In the genomic region with DNA sequence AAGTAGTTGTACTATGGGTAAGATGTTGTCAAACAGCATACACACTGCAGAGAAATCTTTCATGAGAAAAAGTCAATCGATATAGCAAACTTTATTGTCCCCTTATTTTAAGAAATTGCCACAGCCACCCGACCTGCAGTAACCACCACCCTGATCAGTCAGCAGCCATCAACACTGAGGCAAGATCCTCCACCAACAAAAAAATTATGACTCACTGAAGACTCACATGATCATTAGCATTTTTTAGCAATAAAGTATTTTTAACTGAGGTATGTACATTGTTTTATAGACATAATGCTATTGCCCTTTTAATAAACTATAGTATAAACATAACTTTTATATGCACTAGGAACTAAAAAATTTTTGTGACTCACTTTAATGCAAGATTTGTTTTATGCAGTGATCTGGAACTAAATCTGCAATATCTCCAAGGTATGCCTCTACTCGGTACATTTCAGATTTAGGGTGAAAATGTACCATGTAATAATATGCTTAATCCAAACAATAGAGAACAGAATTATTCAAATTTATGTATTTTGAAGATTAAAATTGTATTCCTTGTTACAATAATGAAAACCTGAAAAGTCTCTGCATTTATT, we compare ENCODE assay signal across 15 cellular contexts.
DNase-seq lines count a peak whose midpoint lies in the region; ATAC-seq and TF ChIP-seq lines count a peak whose summit lies in the region.
"Had no signal": no experiment of that assay in that cellular context is flagged by ENCODE, and none has a peak within 500 bp of the region (broad histone marks: within the 10 kb centered on the region; RNA-seq: fewer than 3 reads in every experiment).

No MANE protein-coding gene starts in this region.

- no peak for TF ChIP-seq RAD21 in IMR-90 (IDR thresholded peaks at IDR 0.05; ENCODE audit: low read length)

- H3K23ac ChIP-seq in IMR-90 (ENCODE audit: low read depth, low read length): no peak overlapping the region

- no peak overlapping the region for H4K5ac ChIP-seq in IMR-90 (ENCODE audit: low read depth, low read length)

- H3K27me3 ChIP-seq in GM23248 (replicated peaks; ENCODE audit: insufficient read depth) (no peaks in the 10 kb centered on the region), IMR-90 (ENCODE audit: control insufficient read depth, insufficient read depth, low read length) (no peaks in the 10 kb centered on the region), adipocyte (replicated peaks; ENCODE audit: control insufficient read depth, insufficient read depth, low read length) (no peaks in the 10 kb centered on the region)

- H3F3A ChIP-seq in GM23248 (ENCODE audit: insufficient read depth): no peaks in the 10 kb centered on the region

- H3K4ac ChIP-seq in IMR-90 (ENCODE audit: low read depth, low read length): no peak overlapping the region

- H3K14ac ChIP-seq in IMR-90 (replicated peaks; ENCODE audit: low read depth, low read length): no peak overlapping the region

- ATAC-seq in IMR-90 (ENCODE audit: low read depth): no peak
- ATAC-seq in HG03520 (IDR thresholded peaks at IDR 0.05; ENCODE audit: unreplicated experiment): no peak
- no peak for ATAC-seq in GM21737 (IDR thresholded peaks at IDR 0.05; ENCODE audit: unreplicated experiment)

- H4K91ac ChIP-seq in IMR-90 (ENCODE audit: insufficient read depth, low read depth, low read length): no peak overlapping the region

- no peak overlapping the region for H4K8ac ChIP-seq in IMR-90 (ENCODE audit: low read depth in 2 of 2, low read length in 2 of 2)

- no peak overlapping the region for H2BK20ac ChIP-seq in IMR-90 (ENCODE audit: low read depth, low read length)

- H2AK9ac ChIP-seq in IMR-90 (replicated peaks; ENCODE audit: low read depth, low read length, poor library complexity): no peak overlapping the region

- H3K4me1 ChIP-seq in GM23248 (ENCODE audit: insufficient read depth): no peaks in the 10 kb centered on the region
- H3K4me1 ChIP-seq in IMR-90 (ENCODE audit: control insufficient read depth, insufficient read depth, low read length): peaks cover 2% of the 10 kb centered on the region; the same call in 1 of the 2 replicates
- H3K4me1 ChIP-seq in adipocyte (ENCODE audit: control insufficient read depth, insufficient read depth, low read length): no peaks in the 10 kb centered on the region
- H3K4me1 ChIP-seq: HAP-1 had no signal

- no peak overlapping the region for H3K9ac ChIP-seq in GM23248
- no peak overlapping the region for H3K9ac ChIP-seq in IMR-90 (ENCODE audit: low read depth, low read length)
- no peak overlapping the region for H3K9ac ChIP-seq in adipocyte (ENCODE audit: low read length)
- H3K9ac ChIP-seq: KMS-11 had no signal

- H3K4me2 ChIP-seq in GM23248 (ENCODE audit: unreplicated experiment) (no peak overlapping the region), IMR-90 (ENCODE audit: low read depth, low read length) (no peak overlapping the region)
- H3K4me2 ChIP-seq: KMS-11 had no signal

- H2AFZ ChIP-seq in GM23248: no peak overlapping the region
- no peak overlapping the region for H2AFZ ChIP-seq in IMR-90 (replicated peaks; ENCODE audit: low read length, poor library complexity)

- H2BK15ac ChIP-seq in IMR-90 (ENCODE audit: low read depth, low read length): no peak overlapping the region

- H3K9me2 ChIP-seq in GM23248 (ENCODE audit: insufficient read depth): no peaks in the 10 kb centered on the region

- TF ChIP-seq CTCF in IMR-90 (conservative IDR thresholded peaks at IDR 0.05; ENCODE audit: low read depth, low read length): no peak
- TF ChIP-seq CTCF in fibroblast of mammary gland (conservative IDR thresholded peaks at IDR 0.05; ENCODE audit: control insufficient read depth, insufficient read depth, low read depth, low read length): no peak

- intact Hi-C loops in IMR-90 (cut with micrococcal nuclease): no loop called here

- H2BK5ac ChIP-seq in IMR-90 (ENCODE audit: low read depth, low read length, poor library complexity, severe bottlenecking): no peak overlapping the region

- H3K9me1 ChIP-seq in IMR-90 (ENCODE audit: insufficient read depth, low read length): no peaks in the 10 kb centered on the region; the same call in 1 of the 2 replicates

- H3K4me3 ChIP-seq in GM23248 (no peak overlapping the region), IMR-90 (ENCODE audit: insufficient read depth, low read depth, low read length) (no peak overlapping the region), adipocyte (ENCODE audit: low read length) (no peak overlapping the region), fibroblast of mammary gland (ENCODE audit: control insufficient read depth, low read depth, low read length) (no peak overlapping the region)
- H3K4me3 ChIP-seq: HAP-1 had no signal

- CTCF ChIA-PET in IMR-90 (lab: Yijun Ruan, JAX): no interaction called here

- H3K36me3 ChIP-seq in GM23248 (ENCODE audit: low read depth) (no peaks in the 10 kb centered on the region), IMR-90 (ENCODE audit: control insufficient read depth, insufficient read depth, low read length) (no peaks in the 10 kb centered on the region), adipocyte (ENCODE audit: control insufficient read depth, insufficient read depth, low read length, severe bottlenecking) (no peaks in the 10 kb centered on the region)
- H3K36me3 ChIP-seq: HAP-1 had no signal

- H2BK120ac ChIP-seq in IMR-90 (ENCODE audit: low read depth, low read length): no peak overlapping the region

- TF ChIP-seq POLR2A in IMR-90 (IDR thresholded peaks at IDR 0.05; ENCODE audit: low read depth, low read length): no peak

- POLR2A ChIA-PET in IMR-90 (lab: Charles Lee; ENCODE audit: unreplicated experiment): no interaction called here

- no peak overlapping the region for H2AK5ac ChIP-seq in IMR-90 (ENCODE audit: low read depth, low read length)

- H4K20me1 ChIP-seq in GM23248 (ENCODE audit: insufficient read depth): no peaks in the 10 kb centered on the region
- no peaks in the 10 kb centered on the region for H4K20me1 ChIP-seq in IMR-90 (ENCODE audit: insufficient read depth, low read length)

- 74 to 82% methylated on average over 3 of the region's 3 CpGs for whole genome bisulfite sequencing in GM23248 (ENCODE audit: low coverage in 1 of 2, low lambda C conversion rate in 2 of 2, missing lambda C conversion rate in 2 of 2), 2 experiments
- WGBS in IMR-90 (ENCODE audit: extremely low coverage in 2 of 2, insufficient read length in 1 of 2), 2 experiments: no CpG with 5 or more reads among the region's 3 CpGs

- in situ Hi-C loops in GM23248 (cut with MboI) (no loop called here), IMR-90 (cut with MboI; ENCODE audit: low sequenced_read_pairs) (no loop called here)

- dilution Hi-C loops in IMR-90 (cut with HindIII; ENCODE audit: low sequenced_read_pairs, unreplicated experiment): no loop called here

- no peaks in the 10 kb centered on the region for H3K79me1 ChIP-seq in IMR-90 (ENCODE audit: low read depth in 1 of 2, low read length in 2 of 2)

- H3K9me3 ChIP-seq in GM23248 (ENCODE audit: low read depth) (no peaks in the 10 kb centered on the region), IMR-90 (ENCODE audit: control insufficient read depth, insufficient read depth, low read length) (no peaks in the 10 kb centered on the region), adipocyte (ENCODE audit: control insufficient read depth, low read length) (no peaks in the 10 kb centered on the region)
- H3K9me3 ChIP-seq: HAP-1 had no signal

- peak; percentile 6 for DNase-seq in GM23248
- peak; percentile 24 for DNase-seq in IMR-90
- DNase-seq in adipocyte (ENCODE audit: low read depth): peak; percentile 28
- DNase-seq in fibroblast of mammary gland (ENCODE audit: low read depth): peak; percentile 22
- no peak for DNase-seq in NCI-H446 treated with DMSO at 0.1 percent for 48 hours (lab: John Stamatoyannopoulos, UW)
- DNase-seq in NCI-H526 (lab: John Stamatoyannopoulos, UW): no peak
- DNase-seq: C1 segment of cervical spinal cord; Calu3; CD4-positive, alpha-beta T cell; DMS 273 treated with DMSO at 0.1 percent for 48 hours; HFFc6 had no signal

- no peak overlapping the region for H3K27ac ChIP-seq in GM23248
- H3K27ac ChIP-seq in IMR-90 (ENCODE audit: insufficient read depth, low read length): no peak overlapping the region
- H3K27ac ChIP-seq: KMS-11 had no signal

- no TSS peak for BruUV-seq in IMR-90 (replicated peaks; lab: Mats Ljungman, UMichigan)

- H3K56ac ChIP-seq in IMR-90 (ENCODE audit: extremely low read depth, insufficient read depth, low read length): no peak overlapping the region

- no peaks in the 10 kb centered on the region for H3K79me2 ChIP-seq in GM23248 (ENCODE audit: insufficient read depth)

- no peak overlapping the region; the same call in 1 of the 2 replicates for H3K18ac ChIP-seq in IMR-90 (ENCODE audit: low read depth, low read length)

TF ChIP-seq in IMR-90, 13 proteins besides CTCF, POLR2A, EP300 and RAD21 (continues in another document):
- TF ChIP-seq RFX5 (IDR thresholded peaks at IDR 0.05; ENCODE audit: low read depth, low read length): no peak
- no peak for TF ChIP-seq SMC3 (IDR thresholded peaks at IDR 0.05; ENCODE audit: low read depth, low read length)
- TF ChIP-seq, protein P1, sequence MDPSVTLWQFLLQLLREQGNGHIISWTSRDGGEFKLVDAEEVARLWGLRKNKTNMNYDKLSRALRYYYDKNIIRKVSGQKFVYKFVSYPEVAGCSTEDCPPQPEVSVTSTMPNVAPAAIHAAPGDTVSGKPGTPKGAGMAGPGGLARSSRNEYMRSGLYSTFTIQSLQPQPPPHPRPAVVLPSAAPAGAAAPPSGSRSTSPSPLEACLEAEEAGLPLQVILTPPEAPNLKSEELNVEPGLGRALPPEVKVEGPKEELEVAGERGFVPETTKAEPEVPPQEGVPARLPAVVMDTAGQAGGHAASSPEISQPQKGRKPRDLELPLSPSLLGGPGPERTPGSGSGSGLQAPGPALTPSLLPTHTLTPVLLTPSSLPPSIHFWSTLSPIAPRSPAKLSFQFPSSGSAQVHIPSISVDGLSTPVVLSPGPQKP (IDR thresholded peaks at IDR 0.05; ENCODE audit: borderline replicate concordance, low read depth, low read length): no peak
- TF ChIP-seq NFE2L2 (IDR thresholded peaks at IDR 0.05; ENCODE audit: low read depth, low read length): no peak
- no peak for TF ChIP-seq BHLHE40 (IDR thresholded peaks at IDR 0.05; ENCODE audit: low read depth, low read length)
- no peak for TF ChIP-seq MAZ (IDR thresholded peaks at IDR 0.05; ENCODE audit: borderline replicate concordance, low read depth, low read length)
- TF ChIP-seq FOS (IDR thresholded peaks at IDR 0.05; ENCODE audit: low read depth, low read length): no peak
- no peak for TF ChIP-seq RCOR1 (IDR thresholded peaks at IDR 0.05; ENCODE audit: insufficient replicate concordance, low read length)
- no peak for TF ChIP-seq CEBPB (IDR thresholded peaks at IDR 0.05; ENCODE audit: low read depth, low read length)
- no peak for TF ChIP-seq CHD1 (IDR thresholded peaks at IDR 0.05; ENCODE audit: low read depth, low read length)
- no peak for TF ChIP-seq MAFK (IDR thresholded peaks at IDR 0.05; ENCODE audit: low read depth, low read length)
- no peak for TF ChIP-seq MXI1 (IDR thresholded peaks at IDR 0.05; ENCODE audit: borderline replicate concordance, low read depth, low read length)

Comparison
In these comparisons a context has a peak if more than half of its experiments do, and no peak if none do; other contexts are left out.
1. DNase-seq: peak in GM23248 (single experiment), IMR-90 (single experiment), adipocyte (single experiment) and fibroblast of mammary gland (single experiment); none in NCI-H446 treated with DMSO at 0.1 percent for 48 hours (single experiment) and NCI-H526 (0 of 2).